ENCODE assay signal across 10 cellular contexts in genomic region chr10:22334414-22335203, GRCh38. TPM values are rescaled to one million over a fixed set of nuclear protein-coding genes. Genes with fewer than 3 reads are reported as not detected.
DNase-seq lines count a peak whose midpoint lies in the region; ATAC-seq and TF ChIP-seq lines count a peak whose summit lies in the region.
"Had no signal": no experiment of that assay in that cellular context is flagged by ENCODE, and none has a peak within 500 bp of the region (broad histone marks: within the 10 kb centered on the region; RNA-seq: fewer than 3 reads in every experiment).

No MANE protein-coding gene starts in this region.

- peaks cover 2% of the 10 kb centered on the region for H3K9me3 Mint-ChIP-seq in endodermal cell

- no peaks in the 10 kb centered on the region for H3K4me1 ChIP-seq in endodermal cell (ENCODE audit: control insufficient read depth, insufficient read depth, low read length)
- H3K4me1 ChIP-seq in mucosa of stomach (ENCODE audit: control insufficient read depth, insufficient read depth, low read length): peaks cover 25% of the 10 kb centered on the region
- peaks cover 28 to 41% (median 33%) of the 10 kb centered on the region in 4 donors for H3K4me1 ChIP-seq in upper lobe of left lung

- peak overlapping the region; percentile 47 for H3K4me3 Mint-ChIP-seq in endodermal cell

- peaks cover 4% of the 10 kb centered on the region for H3K36me3 Mint-ChIP-seq in endodermal cell (ENCODE audit: low read depth)

- H3K9me3 ChIP-seq in endodermal cell (ENCODE audit: control insufficient read depth, low read length): peaks cover 11% of the 10 kb centered on the region
- peaks cover 5% of the 10 kb centered on the region for H3K9me3 ChIP-seq in mucosa of stomach (ENCODE audit: control insufficient read depth, low read length)
- peaks cover 0 to 6% (median 0%) of the 10 kb centered on the region in 4 donors for H3K9me3 ChIP-seq in upper lobe of left lung

- WGBS in endodermal cell (ENCODE audit: insufficient coverage in 1 of 2, insufficient read length in 1 of 2), 2 experiments: 3% methylated on average over 15 to 75 of the region's 75 CpGs
- WGBS in upper lobe of left lung, 2 donors: 26 to 37% methylated on average over 49 to 62 of the region's 75 CpGs

- H3K27me3 ChIP-seq in endodermal cell (ENCODE audit: control insufficient read depth, insufficient read depth, low read length, poor library complexity, severe bottlenecking) (peaks cover 100% of the 10 kb centered on the region), mucosa of stomach (ENCODE audit: control insufficient read depth, insufficient read depth, low read length) (peaks cover 68% of the 10 kb centered on the region), upper lobe of left lung (peaks cover 2 to 53% (median 40%) of the 10 kb centered on the region in 4 donors)

- no peak overlapping the region for H3K27ac Mint-ChIP-seq in endodermal cell

- H3K4me3 ChIP-seq in endodermal cell (ENCODE audit: low read length): peak overlapping the region; percentile 60
- H3K4me3 ChIP-seq in mucosa of stomach (ENCODE audit: low read length): peak overlapping the region; percentile 44
- H3K4me3 ChIP-seq in upper lobe of left lung: peak overlapping the region in 3 of 4 donors; percentile 35 to 56 (median 53)

- TF ChIP-seq CTCF in endodermal cell (conservative IDR thresholded peaks at IDR 0.05): no peak
- no peak for TF ChIP-seq CTCF in upper lobe of left lung (IDR thresholded peaks at IDR 0.05)

- no peak overlapping the region for H3K27ac ChIP-seq in endodermal cell (ENCODE audit: low read depth, low read length)
- H3K27ac ChIP-seq in upper lobe of left lung: no peak overlapping the region

- DNase-seq in activated gamma-delta T cell (lab: John Stamatoyannopoulos, UW) (peak; percentile 17), activated gamma-delta T cell treated with Interleukin-2 at 50 U/mL for 16 hours (no peak), endodermal cell (peak; percentile 90), upper lobe of left lung (peak in 1 of 2 donors; percentile 83), midbrain (lab: John Stamatoyannopoulos, UW) (no peak), NCI-H187 treated with DMSO at 0.1 percent for 48 hours (lab: John Stamatoyannopoulos, UW) (no peak)
- DNase-seq: DMS79 had no signal

- H3K36me3 ChIP-seq in endodermal cell (ENCODE audit: control insufficient read depth, insufficient read depth, low read length) (peaks cover 6% of the 10 kb centered on the region), mucosa of stomach (ENCODE audit: control insufficient read depth, insufficient read depth, low read length) (no peaks in the 10 kb centered on the region), upper lobe of left lung (peaks cover 0 to 8% (median 4%) of the 10 kb centered on the region in 4 donors)

- peaks cover 7% of the 10 kb centered on the region for H3K4me1 Mint-ChIP-seq in endodermal cell

- H3K27me3 Mint-ChIP-seq in endodermal cell (ENCODE audit: insufficient read depth): peaks cover 98% of the 10 kb centered on the region

- no peak for TF ChIP-seq POLR2A in upper lobe of left lung (IDR thresholded peaks at IDR 0.05)

- no peak overlapping the region for H3K9ac ChIP-seq in endodermal cell (ENCODE audit: extremely low read depth, low read length, poor library complexity, severe bottlenecking)
- peak overlapping the region; percentile 68 for H3K9ac ChIP-seq in mucosa of stomach (ENCODE audit: low read length)

- no peak for TF ChIP-seq EP300 in upper lobe of left lung (IDR thresholded peaks at IDR 0.05)

- ATAC-seq in upper lobe of left lung (ENCODE audit: low FRiP score in 2 of 2) (peak; percentile 11 to 33), GM19455 (IDR thresholded peaks at IDR 0.05; ENCODE audit: unreplicated experiment) (no peak)

RNA-seq across cellular contexts. Expression of gene SPAG6, which starts 10.7 kb away (rescaled TPM):
- total RNA-seq in endodermal cell (1 to 10 TPM; 1.1 to 2.1 TPM), upper lobe of left lung (10 to 100 TPM in 2 of 6 donors, 1 to 10 TPM in 3, under 1 TPM in 1; 0.74 to 44.1 (median 8.7) TPM)
- 1.9 TPM for polyA plus RNA-seq in endodermal cell (2013, experiment 1 of 2)
- polyA plus RNA-seq in endodermal cell (2013, experiment 2 of 2): 1.7 TPM
- total RNA-seq: HT1080 had no signal

RNA-seq across cellular contexts. Expression of gene BMI1, which starts 13.7 kb away (rescaled TPM):
- total RNA-seq in endodermal cell (10 to 100 TPM; 12.2 to 15.5 TPM), upper lobe of left lung (10 to 100 TPM; 13.0 to 73.3 (median 41.5) TPM)
- polyA plus RNA-seq in endodermal cell (2013, experiment 1 of 2): 37.9 TPM
- polyA plus RNA-seq in endodermal cell (2013, experiment 2 of 2): 31.3 TPM

RNA-seq across cellular contexts. Expression of gene COMMD3, which starts 18.4 kb away (rescaled TPM):
- 10 to 100 TPM; 10.4 to 14.9 TPM for total RNA-seq in endodermal cell
- polyA plus RNA-seq in endodermal cell (2013, experiment 1 of 2): 30.4 TPM
- 22.6 TPM for polyA plus RNA-seq in endodermal cell (2013, experiment 2 of 2)
- 100 to 1,000 TPM in 1 of 6 donors, 10 to 100 TPM in 5; 11.0 to 312 (median 39.6) TPM for total RNA-seq in upper lobe of left lung

Comparison
In these comparisons a context has a peak if more than half of its experiments do, and no peak if none do; other contexts are left out.
1. DNase-seq: peak in activated gamma-delta T cell (single experiment) and endodermal cell (single experiment); none in activated gamma-delta T cell treated with Interleukin-2 at 50 U/mL for 16 hours (single experiment), midbrain (single experiment) and NCI-H187 treated with DMSO at 0.1 percent for 48 hours (single experiment).
2. Peak in every context shown above with its lines, with median percentiles within 50 percentile points of each other: H3K4me3 ChIP-seq.